In the genomic region with DNA sequence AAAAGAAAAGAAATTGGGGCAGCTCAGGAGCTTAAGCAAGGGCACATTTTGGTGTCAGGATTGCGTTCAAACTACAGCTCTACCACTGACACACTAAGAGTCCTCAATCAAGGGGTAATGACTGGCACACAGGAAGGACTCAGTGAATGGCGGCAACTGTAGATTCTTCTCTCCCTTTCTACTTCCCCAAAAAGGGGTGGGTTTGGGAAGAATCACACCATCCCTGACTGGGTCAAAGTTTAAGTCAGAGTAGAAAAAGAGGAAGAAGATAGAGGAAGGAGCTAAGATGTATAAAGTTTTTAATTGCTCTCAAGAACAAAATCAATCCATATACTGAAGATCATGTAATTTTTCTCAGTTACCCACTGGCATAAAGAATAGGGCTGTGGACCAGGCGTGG, we compare ENCODE assay signal across 1 cellular context.
TF ChIP-seq lines count a peak whose summit lies in the region.

No MANE protein-coding gene starts in this region.

TF ChIP-seq in K562, 482 proteins besides CTCF, POLR2A, EP300 and RAD21:
- TF ChIP-seq, protein P1, sequence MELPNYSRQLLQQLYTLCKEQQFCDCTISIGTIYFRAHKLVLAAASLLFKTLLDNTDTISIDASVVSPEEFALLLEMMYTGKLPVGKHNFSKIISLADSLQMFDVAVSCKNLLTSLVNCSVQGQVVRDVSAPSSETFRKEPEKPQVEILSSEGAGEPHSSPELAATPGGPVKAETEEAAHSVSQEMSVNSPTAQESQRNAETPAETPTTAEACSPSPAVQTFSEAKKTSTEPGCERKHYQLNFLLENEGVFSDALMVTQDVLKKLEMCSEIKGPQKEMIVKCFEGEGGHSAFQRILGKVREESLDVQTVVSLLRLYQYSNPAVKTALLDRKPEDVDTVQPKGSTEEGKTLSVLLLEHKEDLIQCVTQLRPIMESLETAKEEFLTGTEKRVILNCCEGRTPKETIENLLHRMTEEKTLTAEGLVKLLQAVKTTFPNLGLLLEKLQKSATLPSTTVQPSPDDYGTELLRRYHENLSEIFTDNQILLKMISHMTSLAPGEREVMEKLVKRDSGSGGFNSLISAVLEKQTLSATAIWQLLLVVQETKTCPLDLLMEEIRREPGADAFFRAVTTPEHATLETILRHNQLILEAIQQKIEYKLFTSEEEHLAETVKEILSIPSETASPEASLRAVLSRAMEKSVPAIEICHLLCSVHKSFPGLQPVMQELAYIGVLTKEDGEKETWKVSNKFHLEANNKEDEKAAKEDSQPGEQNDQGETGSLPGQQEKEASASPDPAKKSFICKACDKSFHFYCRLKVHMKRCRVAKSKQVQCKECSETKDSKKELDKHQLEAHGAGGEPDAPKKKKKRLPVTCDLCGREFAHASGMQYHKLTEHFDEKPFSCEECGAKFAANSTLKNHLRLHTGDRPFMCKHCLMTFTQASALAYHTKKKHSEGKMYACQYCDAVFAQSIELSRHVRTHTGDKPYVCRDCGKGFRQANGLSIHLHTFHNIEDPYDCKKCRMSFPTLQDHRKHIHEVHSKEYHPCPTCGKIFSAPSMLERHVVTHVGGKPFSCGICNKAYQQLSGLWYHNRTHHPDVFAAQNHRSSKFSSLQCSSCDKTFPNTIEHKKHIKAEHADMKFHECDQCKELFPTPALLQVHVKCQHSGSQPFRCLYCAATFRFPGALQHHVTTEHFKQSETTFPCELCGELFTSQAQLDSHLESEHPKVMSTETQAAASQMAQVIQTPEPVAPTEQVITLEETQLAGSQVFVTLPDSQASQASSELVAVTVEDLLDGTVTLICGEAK (IDR thresholded peaks at IDR 0.05) = peak; percentile 73; the same call in 1 of the 2 replicates
- TF ChIP-seq, protein P1 (CRISPR knock-in tag; IDR thresholded peaks at IDR 0.05) = no peak
- TF ChIP-seq NR2C2 (CRISPR knock-in tag; IDR thresholded peaks at IDR 0.05) = peak; percentile 38; the same call in 1 of the 2 replicates
- peak; percentile 66; the same call in 1 of the 2 replicates for TF ChIP-seq NR2C2 (tag; IDR thresholded peaks at IDR 0.05)
- TF ChIP-seq, protein P2, sequence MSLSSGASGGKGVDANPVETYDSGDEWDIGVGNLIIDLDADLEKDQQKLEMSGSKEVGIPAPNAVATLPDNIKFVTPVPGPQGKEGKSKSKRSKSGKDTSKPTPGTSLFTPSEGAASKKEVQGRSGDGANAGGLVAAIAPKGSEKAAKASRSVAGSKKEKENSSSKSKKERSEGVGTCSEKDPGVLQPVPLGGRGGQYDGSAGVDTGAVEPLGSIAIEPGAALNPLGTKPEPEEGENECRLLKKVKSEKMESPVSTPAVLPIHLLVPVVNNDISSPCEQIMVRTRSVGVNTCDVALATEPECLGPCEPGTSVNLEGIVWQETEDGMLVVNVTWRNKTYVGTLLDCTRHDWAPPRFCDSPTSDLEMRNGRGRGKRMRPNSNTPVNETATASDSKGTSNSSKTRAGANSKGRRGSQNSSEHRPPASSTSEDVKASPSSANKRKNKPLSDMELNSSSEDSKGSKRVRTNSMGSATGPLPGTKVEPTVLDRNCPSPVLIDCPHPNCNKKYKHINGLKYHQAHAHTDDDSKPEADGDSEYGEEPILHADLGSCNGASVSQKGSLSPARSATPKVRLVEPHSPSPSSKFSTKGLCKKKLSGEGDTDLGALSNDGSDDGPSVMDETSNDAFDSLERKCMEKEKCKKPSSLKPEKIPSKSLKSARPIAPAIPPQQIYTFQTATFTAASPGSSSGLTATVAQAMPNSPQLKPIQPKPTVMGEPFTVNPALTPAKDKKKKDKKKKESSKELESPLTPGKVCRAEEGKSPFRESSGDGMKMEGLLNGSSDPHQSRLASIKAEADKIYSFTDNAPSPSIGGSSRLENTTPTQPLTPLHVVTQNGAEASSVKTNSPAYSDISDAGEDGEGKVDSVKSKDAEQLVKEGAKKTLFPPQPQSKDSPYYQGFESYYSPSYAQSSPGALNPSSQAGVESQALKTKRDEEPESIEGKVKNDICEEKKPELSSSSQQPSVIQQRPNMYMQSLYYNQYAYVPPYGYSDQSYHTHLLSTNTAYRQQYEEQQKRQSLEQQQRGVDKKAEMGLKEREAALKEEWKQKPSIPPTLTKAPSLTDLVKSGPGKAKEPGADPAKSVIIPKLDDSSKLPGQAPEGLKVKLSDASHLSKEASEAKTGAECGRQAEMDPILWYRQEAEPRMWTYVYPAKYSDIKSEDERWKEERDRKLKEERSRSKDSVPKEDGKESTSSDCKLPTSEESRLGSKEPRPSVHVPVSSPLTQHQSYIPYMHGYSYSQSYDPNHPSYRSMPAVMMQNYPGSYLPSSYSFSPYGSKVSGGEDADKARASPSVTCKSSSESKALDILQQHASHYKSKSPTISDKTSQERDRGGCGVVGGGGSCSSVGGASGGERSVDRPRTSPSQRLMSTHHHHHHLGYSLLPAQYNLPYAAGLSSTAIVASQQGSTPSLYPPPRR (CRISPR knock-in tag; IDR thresholded peaks at IDR 0.05; ENCODE audit: borderline replicate concordance) = no peak
- peak; percentile 80 for TF ChIP-seq NR2C1 (IDR thresholded peaks at IDR 0.05)
- TF ChIP-seq NR2C1 (tag; IDR thresholded peaks at IDR 0.05) = peak; percentile 64
- TF ChIP-seq, protein P3, sequence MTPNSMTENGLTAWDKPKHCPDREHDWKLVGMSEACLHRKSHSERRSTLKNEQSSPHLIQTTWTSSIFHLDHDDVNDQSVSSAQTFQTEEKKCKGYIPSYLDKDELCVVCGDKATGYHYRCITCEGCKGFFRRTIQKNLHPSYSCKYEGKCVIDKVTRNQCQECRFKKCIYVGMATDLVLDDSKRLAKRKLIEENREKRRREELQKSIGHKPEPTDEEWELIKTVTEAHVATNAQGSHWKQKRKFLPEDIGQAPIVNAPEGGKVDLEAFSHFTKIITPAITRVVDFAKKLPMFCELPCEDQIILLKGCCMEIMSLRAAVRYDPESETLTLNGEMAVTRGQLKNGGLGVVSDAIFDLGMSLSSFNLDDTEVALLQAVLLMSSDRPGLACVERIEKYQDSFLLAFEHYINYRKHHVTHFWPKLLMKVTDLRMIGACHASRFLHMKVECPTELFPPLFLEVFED (CRISPR knock-in tag; conservative IDR thresholded peaks at IDR 0.05) = no peak
- no peak for TF ChIP-seq TEAD4 (IDR thresholded peaks at IDR 0.05; ENCODE audit: low read length)
- TF ChIP-seq TEAD4 (CRISPR knock-in tag; IDR thresholded peaks at IDR 0.05; ENCODE audit: borderline replicate concordance) = no peak
- no peak for TF ChIP-seq CBX1 (IDR thresholded peaks at IDR 0.05; ENCODE audit: low read depth)
- TF ChIP-seq MBD2 (IDR thresholded peaks at IDR 0.05; ENCODE audit: borderline replicate concordance, low read depth) = no peak
- TF ChIP-seq ZNF717 (CRISPR knock-in tag; IDR thresholded peaks at IDR 0.05) = no peak
- TF ChIP-seq, protein P4, sequence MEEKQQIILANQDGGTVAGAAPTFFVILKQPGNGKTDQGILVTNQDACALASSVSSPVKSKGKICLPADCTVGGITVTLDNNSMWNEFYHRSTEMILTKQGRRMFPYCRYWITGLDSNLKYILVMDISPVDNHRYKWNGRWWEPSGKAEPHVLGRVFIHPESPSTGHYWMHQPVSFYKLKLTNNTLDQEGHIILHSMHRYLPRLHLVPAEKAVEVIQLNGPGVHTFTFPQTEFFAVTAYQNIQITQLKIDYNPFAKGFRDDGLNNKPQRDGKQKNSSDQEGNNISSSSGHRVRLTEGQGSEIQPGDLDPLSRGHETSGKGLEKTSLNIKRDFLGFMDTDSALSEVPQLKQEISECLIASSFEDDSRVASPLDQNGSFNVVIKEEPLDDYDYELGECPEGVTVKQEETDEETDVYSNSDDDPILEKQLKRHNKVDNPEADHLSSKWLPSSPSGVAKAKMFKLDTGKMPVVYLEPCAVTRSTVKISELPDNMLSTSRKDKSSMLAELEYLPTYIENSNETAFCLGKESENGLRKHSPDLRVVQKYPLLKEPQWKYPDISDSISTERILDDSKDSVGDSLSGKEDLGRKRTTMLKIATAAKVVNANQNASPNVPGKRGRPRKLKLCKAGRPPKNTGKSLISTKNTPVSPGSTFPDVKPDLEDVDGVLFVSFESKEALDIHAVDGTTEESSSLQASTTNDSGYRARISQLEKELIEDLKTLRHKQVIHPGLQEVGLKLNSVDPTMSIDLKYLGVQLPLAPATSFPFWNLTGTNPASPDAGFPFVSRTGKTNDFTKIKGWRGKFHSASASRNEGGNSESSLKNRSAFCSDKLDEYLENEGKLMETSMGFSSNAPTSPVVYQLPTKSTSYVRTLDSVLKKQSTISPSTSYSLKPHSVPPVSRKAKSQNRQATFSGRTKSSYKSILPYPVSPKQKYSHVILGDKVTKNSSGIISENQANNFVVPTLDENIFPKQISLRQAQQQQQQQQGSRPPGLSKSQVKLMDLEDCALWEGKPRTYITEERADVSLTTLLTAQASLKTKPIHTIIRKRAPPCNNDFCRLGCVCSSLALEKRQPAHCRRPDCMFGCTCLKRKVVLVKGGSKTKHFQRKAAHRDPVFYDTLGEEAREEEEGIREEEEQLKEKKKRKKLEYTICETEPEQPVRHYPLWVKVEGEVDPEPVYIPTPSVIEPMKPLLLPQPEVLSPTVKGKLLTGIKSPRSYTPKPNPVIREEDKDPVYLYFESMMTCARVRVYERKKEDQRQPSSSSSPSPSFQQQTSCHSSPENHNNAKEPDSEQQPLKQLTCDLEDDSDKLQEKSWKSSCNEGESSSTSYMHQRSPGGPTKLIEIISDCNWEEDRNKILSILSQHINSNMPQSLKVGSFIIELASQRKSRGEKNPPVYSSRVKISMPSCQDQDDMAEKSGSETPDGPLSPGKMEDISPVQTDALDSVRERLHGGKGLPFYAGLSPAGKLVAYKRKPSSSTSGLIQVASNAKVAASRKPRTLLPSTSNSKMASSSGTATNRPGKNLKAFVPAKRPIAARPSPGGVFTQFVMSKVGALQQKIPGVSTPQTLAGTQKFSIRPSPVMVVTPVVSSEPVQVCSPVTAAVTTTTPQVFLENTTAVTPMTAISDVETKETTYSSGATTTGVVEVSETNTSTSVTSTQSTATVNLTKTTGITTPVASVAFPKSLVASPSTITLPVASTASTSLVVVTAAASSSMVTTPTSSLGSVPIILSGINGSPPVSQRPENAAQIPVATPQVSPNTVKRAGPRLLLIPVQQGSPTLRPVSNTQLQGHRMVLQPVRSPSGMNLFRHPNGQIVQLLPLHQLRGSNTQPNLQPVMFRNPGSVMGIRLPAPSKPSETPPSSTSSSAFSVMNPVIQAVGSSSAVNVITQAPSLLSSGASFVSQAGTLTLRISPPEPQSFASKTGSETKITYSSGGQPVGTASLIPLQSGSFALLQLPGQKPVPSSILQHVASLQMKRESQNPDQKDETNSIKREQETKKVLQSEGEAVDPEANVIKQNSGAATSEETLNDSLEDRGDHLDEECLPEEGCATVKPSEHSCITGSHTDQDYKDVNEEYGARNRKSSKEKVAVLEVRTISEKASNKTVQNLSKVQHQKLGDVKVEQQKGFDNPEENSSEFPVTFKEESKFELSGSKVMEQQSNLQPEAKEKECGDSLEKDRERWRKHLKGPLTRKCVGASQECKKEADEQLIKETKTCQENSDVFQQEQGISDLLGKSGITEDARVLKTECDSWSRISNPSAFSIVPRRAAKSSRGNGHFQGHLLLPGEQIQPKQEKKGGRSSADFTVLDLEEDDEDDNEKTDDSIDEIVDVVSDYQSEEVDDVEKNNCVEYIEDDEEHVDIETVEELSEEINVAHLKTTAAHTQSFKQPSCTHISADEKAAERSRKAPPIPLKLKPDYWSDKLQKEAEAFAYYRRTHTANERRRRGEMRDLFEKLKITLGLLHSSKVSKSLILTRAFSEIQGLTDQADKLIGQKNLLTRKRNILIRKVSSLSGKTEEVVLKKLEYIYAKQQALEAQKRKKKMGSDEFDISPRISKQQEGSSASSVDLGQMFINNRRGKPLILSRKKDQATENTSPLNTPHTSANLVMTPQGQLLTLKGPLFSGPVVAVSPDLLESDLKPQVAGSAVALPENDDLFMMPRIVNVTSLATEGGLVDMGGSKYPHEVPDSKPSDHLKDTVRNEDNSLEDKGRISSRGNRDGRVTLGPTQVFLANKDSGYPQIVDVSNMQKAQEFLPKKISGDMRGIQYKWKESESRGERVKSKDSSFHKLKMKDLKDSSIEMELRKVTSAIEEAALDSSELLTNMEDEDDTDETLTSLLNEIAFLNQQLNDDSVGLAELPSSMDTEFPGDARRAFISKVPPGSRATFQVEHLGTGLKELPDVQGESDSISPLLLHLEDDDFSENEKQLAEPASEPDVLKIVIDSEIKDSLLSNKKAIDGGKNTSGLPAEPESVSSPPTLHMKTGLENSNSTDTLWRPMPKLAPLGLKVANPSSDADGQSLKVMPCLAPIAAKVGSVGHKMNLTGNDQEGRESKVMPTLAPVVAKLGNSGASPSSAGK (IDR thresholded peaks at IDR 0.05) = no peak
- TF ChIP-seq ZC3H8 (IDR thresholded peaks at IDR 0.05) = no peak
- TF ChIP-seq ZNF121 (CRISPR knock-in tag; conservative IDR thresholded peaks at IDR 0.05) = no peak
- no peak for TF ChIP-seq ZNF232 (CRISPR knock-in tag; IDR thresholded peaks at IDR 0.05)
